In the genomic region with DNA sequence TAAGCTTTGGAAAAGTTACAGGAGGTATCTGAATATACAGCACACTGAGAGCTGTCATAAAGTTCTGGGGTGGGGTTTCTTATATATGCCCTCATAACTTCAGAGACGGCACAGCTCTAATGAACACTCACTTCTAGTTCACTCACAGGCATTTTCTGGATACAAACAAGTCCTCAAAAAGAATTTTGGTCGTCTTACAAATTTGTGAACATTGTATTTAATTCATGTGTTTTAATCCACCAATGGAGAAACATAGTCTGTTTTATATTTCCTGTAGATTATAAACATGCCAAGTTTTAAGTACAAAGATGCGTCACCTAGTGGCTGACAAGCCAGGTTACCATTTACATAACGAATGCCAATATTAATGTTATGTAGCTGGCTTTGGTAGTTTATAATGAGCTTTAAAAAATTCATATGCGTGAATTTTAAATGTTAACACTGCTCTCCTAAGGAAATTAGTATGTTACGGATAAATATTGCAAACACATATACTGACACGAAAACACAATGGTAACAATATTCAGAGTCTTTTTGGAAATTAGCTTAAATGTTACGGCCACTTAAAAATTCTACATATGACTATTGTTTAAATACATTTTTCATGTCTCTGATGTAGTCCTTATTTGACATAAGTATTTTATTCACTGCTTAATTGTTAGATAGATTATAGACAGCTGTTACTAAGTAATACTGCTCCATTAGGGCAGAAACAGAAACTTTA, we compare ENCODE assay signal across 1 cellular context.
A peak's percentile ranks its signal among the peaks of the same experiment; 100 is the strongest.
TF ChIP-seq lines count a peak whose summit lies in the region.

No MANE protein-coding gene starts in this region.

TF ChIP-seq in IMR-90, 13 proteins besides CTCF, POLR2A, EP300 and RAD21 (continued from another document):
- TF ChIP-seq CEBPB (IDR thresholded peaks at IDR 0.05; ENCODE audit: low read depth, low read length) (no peak), MAFK (IDR thresholded peaks at IDR 0.05; ENCODE audit: low read depth, low read length) (no peak), MXI1 (IDR thresholded peaks at IDR 0.05; ENCODE audit: borderline replicate concordance, low read depth, low read length) (no peak), SMC3 (IDR thresholded peaks at IDR 0.05; ENCODE audit: low read depth, low read length) (peak; percentile 81)
